1 cellular context compared by ENCODE assay signal in the genomic region with DNA sequence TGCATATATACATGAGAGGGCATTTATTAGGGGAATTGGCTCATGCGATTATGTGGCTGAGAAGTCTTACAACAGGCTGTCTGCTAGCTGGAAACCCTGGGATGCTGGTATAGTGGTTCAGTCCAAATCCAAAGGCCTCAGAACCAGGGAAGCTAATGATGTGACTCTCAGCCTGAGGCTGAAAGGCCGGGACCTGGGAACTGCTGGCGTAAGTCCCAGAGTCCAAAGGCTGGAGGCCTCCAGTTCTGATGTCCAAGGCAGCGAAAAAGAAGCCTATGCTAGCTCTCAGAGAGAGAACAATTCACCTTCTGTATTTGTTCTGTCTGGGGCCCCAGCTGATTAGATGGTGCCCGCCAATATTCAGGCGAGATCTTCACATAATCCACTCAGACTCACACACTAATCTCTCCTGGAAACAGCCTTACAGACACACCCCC.
A peak's percentile ranks its signal among the peaks of the same experiment; 100 is the strongest.
TF ChIP-seq lines count a peak whose summit lies in the region.

No MANE protein-coding gene starts in this region.

TF ChIP-seq in HepG2, 621 proteins besides CTCF, POLR2A, EP300 and RAD21 (continued from another document and continues in another):
- TF ChIP-seq ZNF780A (CRISPR knock-in tag; IDR thresholded peaks at IDR 0.05) (no peak), BCL3 (CRISPR knock-in tag; IDR thresholded peaks at IDR 0.05) (no peak), CEBPZ (IDR thresholded peaks at IDR 0.05; ENCODE audit: low read length) (no peak), MYNN (CRISPR knock-in tag; IDR thresholded peaks at IDR 0.05; ENCODE audit: low read depth) (no peak), DMAP1 (CRISPR knock-in tag; IDR thresholded peaks at IDR 0.05) (no peak), IKZF4 (CRISPR knock-in tag; IDR thresholded peaks at IDR 0.05; ENCODE audit: borderline replicate concordance, low read depth, not compliant biosample characterization) (no peak), ZNF432 (CRISPR knock-in tag; IDR thresholded peaks at IDR 0.05; ENCODE audit: borderline replicate concordance) (no peak), KLF16 (CRISPR knock-in tag; IDR thresholded peaks at IDR 0.05) (peak in 1 of 2 experiments; percentile 49; a peak in 1 of 4 replicates), ZBTB3 (CRISPR knock-in tag; IDR thresholded peaks at IDR 0.05; ENCODE audit: borderline replicate concordance, low read depth) (no peak), KLF12 (CRISPR knock-in tag; IDR thresholded peaks at IDR 0.05; ENCODE audit: borderline replicate concordance) (no peak), SMAD1 (CRISPR knock-in tag; IDR thresholded peaks at IDR 0.05; ENCODE audit: borderline replicate concordance, low read depth) (no peak), ARNT (IDR thresholded peaks at IDR 0.05) (no peak), PRDM4 (CRISPR knock-in tag; IDR thresholded peaks at IDR 0.05; ENCODE audit: borderline replicate concordance) (no peak), WIZ (CRISPR knock-in tag; IDR thresholded peaks at IDR 0.05) (no peak), JARID2 (CRISPR knock-in tag; IDR thresholded peaks at IDR 0.05; ENCODE audit: insufficient replicate concordance) (no peak), SOX6 (IDR thresholded peaks at IDR 0.05) (no peak), SOX6 (CRISPR knock-in tag; IDR thresholded peaks at IDR 0.05) (peak; percentile 96), PLSCR1 (CRISPR knock-in tag; IDR thresholded peaks at IDR 0.05; ENCODE audit: borderline replicate concordance) (no peak), ZNF501 (CRISPR knock-in tag; IDR thresholded peaks at IDR 0.05) (no peak), HMG20A (CRISPR knock-in tag; IDR thresholded peaks at IDR 0.05; ENCODE audit: borderline replicate concordance) (peak; percentile 57; the same call in 1 of the 2 replicates), SKI (IDR thresholded peaks at IDR 0.05; ENCODE audit: partially characterized antibody) (peak; percentile 75), BORCS8-MEF2B (CRISPR knock-in tag; IDR thresholded peaks at IDR 0.05) (no peak), MAFG (CRISPR knock-in tag; IDR thresholded peaks at IDR 0.05) (no peak), ZNF775 (CRISPR knock-in tag; IDR thresholded peaks at IDR 0.05; ENCODE audit: borderline replicate concordance) (no peak), SCMH1 (CRISPR knock-in tag; IDR thresholded peaks at IDR 0.05; ENCODE audit: borderline replicate concordance) (no peak), HNF1A (IDR thresholded peaks at IDR 0.05; ENCODE audit: low read depth) (no peak), HNF1A (CRISPR knock-in tag; IDR thresholded peaks at IDR 0.05; ENCODE audit: borderline replicate concordance) (peak; percentile 40; the same call in 1 of the 2 replicates)
- TF ChIP-seq, protein P1, sequence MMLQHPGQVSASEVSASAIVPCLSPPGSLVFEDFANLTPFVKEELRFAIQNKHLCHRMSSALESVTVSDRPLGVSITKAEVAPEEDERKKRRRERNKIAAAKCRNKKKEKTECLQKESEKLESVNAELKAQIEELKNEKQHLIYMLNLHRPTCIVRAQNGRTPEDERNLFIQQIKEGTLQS (CRISPR knock-in tag; IDR thresholded peaks at IDR 0.05), result no peak
- TF ChIP-seq, protein P2, sequence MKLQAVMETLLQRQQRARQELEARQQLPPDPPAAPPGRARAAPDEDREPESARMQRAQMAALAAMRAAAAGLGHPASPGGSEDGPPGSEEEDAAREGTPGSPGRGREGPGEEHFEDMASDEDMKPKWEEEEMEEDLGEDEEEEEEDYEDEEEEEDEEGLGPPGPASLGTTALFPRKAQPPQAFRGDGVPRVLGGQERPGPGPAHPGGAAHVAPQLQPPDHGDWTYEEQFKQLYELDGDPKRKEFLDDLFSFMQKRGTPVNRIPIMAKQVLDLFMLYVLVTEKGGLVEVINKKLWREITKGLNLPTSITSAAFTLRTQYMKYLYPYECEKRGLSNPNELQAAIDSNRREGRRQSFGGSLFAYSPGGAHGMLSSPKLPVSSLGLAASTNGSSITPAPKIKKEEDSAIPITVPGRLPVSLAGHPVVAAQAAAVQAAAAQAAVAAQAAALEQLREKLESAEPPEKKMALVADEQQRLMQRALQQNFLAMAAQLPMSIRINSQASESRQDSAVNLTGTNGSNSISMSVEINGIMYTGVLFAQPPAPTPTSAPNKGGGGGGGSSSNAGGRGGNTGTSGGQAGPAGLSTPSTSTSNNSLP (IDR thresholded peaks at IDR 0.05; ENCODE audit: low read depth, low read length), result peak; percentile 44; the same call in 1 of the 2 replicates
- TF ChIP-seq, protein P3, sequence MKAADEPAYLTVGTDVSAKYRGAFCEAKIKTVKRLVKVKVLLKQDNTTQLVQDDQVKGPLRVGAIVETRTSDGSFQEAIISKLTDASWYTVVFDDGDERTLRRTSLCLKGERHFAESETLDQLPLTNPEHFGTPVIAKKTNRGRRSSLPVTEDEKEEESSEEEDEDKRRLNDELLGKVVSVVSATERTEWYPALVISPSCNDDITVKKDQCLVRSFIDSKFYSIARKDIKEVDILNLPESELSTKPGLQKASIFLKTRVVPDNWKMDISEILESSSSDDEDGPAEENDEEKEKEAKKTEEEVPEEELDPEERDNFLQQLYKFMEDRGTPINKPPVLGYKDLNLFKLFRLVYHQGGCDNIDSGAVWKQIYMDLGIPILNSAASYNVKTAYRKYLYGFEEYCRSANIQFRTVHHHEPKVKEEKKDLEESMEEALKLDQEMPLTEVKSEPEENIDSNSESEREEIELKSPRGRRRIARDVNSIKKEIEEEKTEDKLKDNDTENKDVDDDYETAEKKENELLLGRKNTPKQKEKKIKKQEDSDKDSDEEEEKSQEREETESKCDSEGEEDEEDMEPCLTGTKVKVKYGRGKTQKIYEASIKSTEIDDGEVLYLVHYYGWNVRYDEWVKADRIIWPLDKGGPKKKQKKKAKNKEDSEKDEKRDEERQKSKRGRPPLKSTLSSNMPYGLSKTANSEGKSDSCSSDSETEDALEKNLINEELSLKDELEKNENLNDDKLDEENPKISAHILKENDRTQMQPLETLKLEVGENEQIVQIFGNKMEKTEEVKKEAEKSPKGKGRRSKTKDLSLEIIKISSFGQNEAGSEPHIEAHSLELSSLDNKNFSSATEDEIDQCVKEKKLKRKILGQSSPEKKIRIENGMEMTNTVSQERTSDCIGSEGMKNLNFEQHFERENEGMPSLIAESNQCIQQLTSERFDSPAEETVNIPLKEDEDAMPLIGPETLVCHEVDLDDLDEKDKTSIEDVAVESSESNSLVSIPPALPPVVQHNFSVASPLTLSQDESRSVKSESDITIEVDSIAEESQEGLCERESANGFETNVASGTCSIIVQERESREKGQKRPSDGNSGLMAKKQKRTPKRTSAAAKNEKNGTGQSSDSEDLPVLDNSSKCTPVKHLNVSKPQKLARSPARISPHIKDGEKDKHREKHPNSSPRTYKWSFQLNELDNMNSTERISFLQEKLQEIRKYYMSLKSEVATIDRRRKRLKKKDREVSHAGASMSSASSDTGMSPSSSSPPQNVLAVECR (CRISPR knock-in tag; IDR thresholded peaks at IDR 0.05; ENCODE audit: borderline replicate concordance), result peak; percentile 48; the same call in 1 of the 2 replicates
- TF ChIP-seq, protein P4, sequence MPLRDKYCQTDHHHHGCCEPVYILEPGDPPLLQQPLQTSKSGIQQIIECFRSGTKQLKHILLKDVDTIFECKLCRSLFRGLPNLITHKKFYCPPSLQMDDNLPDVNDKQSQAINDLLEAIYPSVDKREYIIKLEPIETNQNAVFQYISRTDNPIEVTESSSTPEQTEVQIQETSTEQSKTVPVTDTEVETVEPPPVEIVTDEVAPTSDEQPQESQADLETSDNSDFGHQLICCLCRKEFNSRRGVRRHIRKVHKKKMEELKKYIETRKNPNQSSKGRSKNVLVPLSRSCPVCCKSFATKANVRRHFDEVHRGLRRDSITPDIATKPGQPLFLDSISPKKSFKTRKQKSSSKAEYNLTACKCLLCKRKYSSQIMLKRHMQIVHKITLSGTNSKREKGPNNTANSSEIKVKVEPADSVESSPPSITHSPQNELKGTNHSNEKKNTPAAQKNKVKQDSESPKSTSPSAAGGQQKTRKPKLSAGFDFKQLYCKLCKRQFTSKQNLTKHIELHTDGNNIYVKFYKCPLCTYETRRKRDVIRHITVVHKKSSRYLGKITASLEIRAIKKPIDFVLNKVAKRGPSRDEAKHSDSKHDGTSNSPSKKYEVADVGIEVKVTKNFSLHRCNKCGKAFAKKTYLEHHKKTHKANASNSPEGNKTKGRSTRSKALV (CRISPR knock-in tag; IDR thresholded peaks at IDR 0.05), result no peak
